In the genomic region with DNA sequence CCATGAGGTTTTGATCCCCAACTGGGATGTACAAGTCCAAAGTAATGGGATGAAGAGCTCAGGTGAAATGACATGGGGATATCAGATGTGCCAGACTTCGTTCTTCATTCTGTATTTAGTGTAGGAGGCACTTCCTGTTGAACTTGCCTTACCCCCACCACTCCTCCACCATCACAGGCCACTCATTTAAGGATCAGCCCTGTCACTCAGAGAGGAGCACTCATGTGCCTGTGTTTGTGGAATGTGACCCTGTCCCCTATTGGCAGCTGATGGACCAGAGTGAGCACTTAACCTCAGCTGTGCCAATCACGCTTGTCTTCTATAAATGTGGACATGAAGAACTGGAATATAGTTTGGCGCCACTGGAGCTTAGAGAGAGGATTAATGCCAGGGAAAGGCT, we compare ENCODE assay signal across 20 cellular contexts.
"Had no signal": no experiment of that assay in that cellular context is flagged by ENCODE, and none has a peak within 500 bp of the region (broad histone marks: within the 10 kb centered on the region; RNA-seq: fewer than 3 reads in every experiment).

No MANE protein-coding gene starts in this region.

- H3K27ac Mint-ChIP-seq: naive B cell, nephron had no signal

- H3K9me3 ChIP-seq: esophagus muscularis mucosa, gastrocnemius medialis, psoas muscle, testis, tibial nerve, upper lobe of right lung, vagina had no signal

- H3K27me3 ChIP-seq: esophagus muscularis mucosa, gastrocnemius medialis, testis, tibial nerve, upper lobe of right lung, vagina had no signal

- H3K4me3 Mint-ChIP-seq: naive B cell, nephron had no signal

- DNase-seq: effector memory CD4-positive, alpha-beta T cell; gastrocnemius medialis; heart right ventricle; hypothalamus; kidney glomerular epithelial cell; naive B cell; psoas muscle; retina; stimulated activated CD4-positive, alpha-beta T cell treated with anti-CD3 and anti-CD28 coated beads, Interleukin-12 subunit alpha, Interleukin-12 subunit beta, amount 100 ng/mL, for 4 hours; stimulated activated naive CD4-positive, alpha-beta T cell; testis; upper lobe of right lung had no signal

- FAIRE-seq: islet of Langerhans had no signal

- H3K36me3 ChIP-seq: esophagus muscularis mucosa, gastrocnemius medialis, heart right ventricle, tibial nerve, upper lobe of right lung, vagina had no signal

- H3K4me1 ChIP-seq: esophagus muscularis mucosa, gastrocnemius medialis, heart right ventricle, psoas muscle, testis, tibial nerve, upper lobe of right lung, vagina had no signal

- H3K4me1 Mint-ChIP-seq: naive B cell had no signal

- H3K36me3 Mint-ChIP-seq: naive B cell had no signal

- H3K9me3 Mint-ChIP-seq: nephron had no signal

- H3K27ac ChIP-seq: epithelial cell of prostate, esophagus muscularis mucosa, gastrocnemius medialis, heart right ventricle, psoas muscle, testis, upper lobe of right lung, vagina had no signal

- H3K4me3 ChIP-seq: esophagus muscularis mucosa, gastrocnemius medialis, heart right ventricle, psoas muscle, skin epidermis, testis, tibial nerve, upper lobe of right lung, vagina had no signal

- ATAC-seq: gastrocnemius medialis, psoas muscle, sciatic nerve, upper lobe of right lung had no signal
